In the genomic region with DNA sequence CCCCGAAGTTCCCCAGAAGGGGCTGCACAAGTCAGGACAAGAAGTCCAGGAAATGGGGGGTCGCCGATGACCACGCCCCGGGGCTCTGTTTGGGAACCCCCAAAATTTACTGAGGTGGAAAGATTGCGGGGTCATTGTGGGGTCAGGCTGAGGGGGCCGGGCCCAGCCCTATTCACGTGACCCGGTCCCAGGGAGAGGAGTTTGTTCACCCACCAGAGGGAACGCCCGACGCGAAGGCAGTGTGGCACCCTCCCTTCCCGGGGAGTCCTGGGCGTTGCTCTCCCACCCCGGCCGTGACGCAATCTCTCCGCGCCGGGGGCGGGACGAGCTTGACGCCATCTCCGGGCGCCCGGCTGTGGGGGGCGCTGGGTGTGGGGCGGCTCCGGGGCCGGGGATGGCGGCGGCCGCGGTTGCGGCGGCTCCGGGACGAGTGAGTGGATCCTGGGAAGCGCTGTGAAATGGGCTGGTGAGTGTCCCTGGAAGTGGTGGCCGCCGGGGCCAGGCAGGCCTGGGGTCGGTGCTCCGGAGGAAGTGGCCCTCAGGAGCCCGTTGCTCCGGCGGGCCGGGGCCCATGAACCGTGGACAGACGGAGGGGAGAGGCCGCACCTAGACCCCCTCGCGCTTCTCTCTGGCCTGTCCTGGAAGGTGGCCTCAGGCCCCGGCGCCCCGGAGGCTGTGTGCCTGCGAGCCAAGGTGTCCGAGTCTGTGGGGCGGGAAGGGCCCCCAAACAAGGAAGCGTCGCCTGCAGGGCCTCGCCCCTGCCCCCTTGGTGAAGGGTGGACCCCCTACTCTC, we compare ENCODE assay signal across 8 cellular contexts. TPM values are rescaled to one million over a fixed set of nuclear protein-coding genes. Genes with fewer than 3 reads are reported as not detected.
DNase-seq lines count a peak whose midpoint lies in the region; TF ChIP-seq lines count a peak whose summit lies in the region.

A gene with protein sequence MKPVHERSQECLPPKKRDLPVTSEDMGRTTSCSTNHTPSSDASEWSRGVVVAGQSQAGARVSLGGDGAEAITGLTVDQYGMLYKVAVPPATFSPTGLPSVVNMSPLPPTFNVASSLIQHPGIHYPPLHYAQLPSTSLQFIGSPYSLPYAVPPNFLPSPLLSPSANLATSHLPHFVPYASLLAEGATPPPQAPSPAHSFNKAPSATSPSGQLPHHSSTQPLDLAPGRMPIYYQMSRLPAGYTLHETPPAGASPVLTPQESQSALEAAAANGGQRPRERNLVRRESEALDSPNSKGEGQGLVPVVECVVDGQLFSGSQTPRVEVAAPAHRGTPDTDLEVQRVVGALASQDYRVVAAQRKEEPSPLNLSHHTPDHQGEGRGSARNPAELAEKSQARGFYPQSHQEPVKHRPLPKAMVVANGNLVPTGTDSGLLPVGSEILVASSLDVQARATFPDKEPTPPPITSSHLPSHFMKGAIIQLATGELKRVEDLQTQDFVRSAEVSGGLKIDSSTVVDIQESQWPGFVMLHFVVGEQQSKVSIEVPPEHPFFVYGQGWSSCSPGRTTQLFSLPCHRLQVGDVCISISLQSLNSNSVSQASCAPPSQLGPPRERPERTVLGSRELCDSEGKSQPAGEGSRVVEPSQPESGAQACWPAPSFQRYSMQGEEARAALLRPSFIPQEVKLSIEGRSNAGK (plus strand): TSS at position 338 of the 793 bp plus-strand sequence. CDS start 3,765 bp downstream, outside the sequence.

- TF ChIP-seq CTCF in MM.1S (IDR thresholded peaks at IDR 0.05; ENCODE audit: low read length), result no peak

- CTCF ChIA-PET in activated naive CD4-positive, alpha-beta T cell treated with anti-CD3 and anti-CD28 coated beads for 36 hours (lab: Charles Lee), result interaction anchor here (0.6 to 1.1 kb wide), 4 partner anchors 12 to 40 kb away, joined by 3 to 6 read pairs (median 4); no protein-coding TSS in a partner anchor

- H3K27me3 ChIP-seq in MM.1S (replicated peaks; ENCODE audit: insufficient read depth, low read length), result no peaks in the 10 kb centered on the region

- H3K4me3 ChIP-seq in MM.1S (ENCODE audit: low read length), result peak within 1 kb of the TSS; percentile 98

- H2AFZ ChIP-seq in MM.1S (ENCODE audit: low read length), result peak within 1 kb of the TSS; percentile 51; the same call in 1 of the 2 replicates

- H3K9me2 ChIP-seq in MM.1S (replicated peaks; ENCODE audit: insufficient read depth, low read length), result no peaks in the 10 kb centered on the region

- H3K4me3 Mint-ChIP-seq in activated naive CD4-positive, alpha-beta T cell treated with anti-CD3 and anti-CD28 coated beads for 36 hours, result peak within 1 kb of the TSS; percentile 88

- H3K36me3 Mint-ChIP-seq in activated naive CD4-positive, alpha-beta T cell treated with anti-CD3 and anti-CD28 coated beads for 36 hours (ENCODE audit: low read depth), result peaks cover 16% of the 10 kb centered on the region

- H4K20me1 ChIP-seq in MM.1S (ENCODE audit: insufficient read depth, low read length), result no peaks in the 10 kb centered on the region

- H3K9me3 Mint-ChIP-seq in activated naive CD4-positive, alpha-beta T cell treated with anti-CD3 and anti-CD28 coated beads for 36 hours, result no peaks in the 10 kb centered on the region

- H3K9me3 ChIP-seq in MM.1S (replicated peaks; ENCODE audit: insufficient read depth, low read length), result no peaks in the 10 kb centered on the region

- H3F3A ChIP-seq in MM.1S (ENCODE audit: insufficient read depth, low read length), result peaks cover 42% of the 10 kb centered on the region

- peaks cover 61% of the 10 kb centered on the region for H3K79me2 ChIP-seq in MM.1S (ENCODE audit: low read length)

- H3K4me2 ChIP-seq in MM.1S (ENCODE audit: low read depth, low read length), result peak within 1 kb of the TSS; percentile 87

- intact Hi-C loops in activated naive CD4-positive, alpha-beta T cell treated with anti-CD3 and anti-CD28 coated beads for 36 hours (cut with micrococcal nuclease), result loop anchor here (1.0 kb wide), 2 partner anchors 7 to 162 kb away; partner anchors contain the start of gene DHODH

- peaks cover 44% of the 10 kb centered on the region for H3K4me1 Mint-ChIP-seq in activated naive CD4-positive, alpha-beta T cell treated with anti-CD3 and anti-CD28 coated beads for 36 hours (ENCODE audit: low read depth)

- DNase-seq in GF-D8 (lab: John Stamatoyannopoulos, UW), result peak; percentile 68
- peak; percentile 83 for DNase-seq in HCEC 1CT
- DNase-seq in MM.1S, result peak; percentile 93
- peak; percentile 87 for DNase-seq in SK-N-DZ (ENCODE audit: low spot score)
- peak; percentile 90 for DNase-seq in activated naive CD4-positive, alpha-beta T cell treated with anti-CD3 and anti-CD28 coated beads for 36 hours
- peak; percentile 95 for DNase-seq in germinal center (ENCODE audit: low spot score)
- DNase-seq in non-pigmented ciliary epithelial cell (ENCODE audit: low read depth), result peak; percentile 48
- DNase-seq in substantia nigra (lab: John Stamatoyannopoulos, UW), result peak; percentile 20 to 92 (median 76)

- H3K36me3 ChIP-seq in MM.1S (replicated peaks; ENCODE audit: insufficient read depth, low read length), result 0 out of 2 replicates have a peak, but pooled peaks cover 7% of the 10 kb centered on the region

- H3K9ac ChIP-seq in MM.1S (ENCODE audit: low read length), result peak within 1 kb of the TSS; percentile 97

- H3K27ac ChIP-seq in MM.1S (ENCODE audit: low read length) (peak within 1 kb of the TSS; percentile 93), substantia nigra (ENCODE audit: low read depth, low read length, poor library complexity, severe bottlenecking) (peak within 1 kb of the TSS; percentile 84)

- no peaks in the 10 kb centered on the region for H3K27me3 Mint-ChIP-seq in activated naive CD4-positive, alpha-beta T cell treated with anti-CD3 and anti-CD28 coated beads for 36 hours (ENCODE audit: low read depth)

- peak within 1 kb of the TSS; percentile 93 for H3K27ac Mint-ChIP-seq in activated naive CD4-positive, alpha-beta T cell treated with anti-CD3 and anti-CD28 coated beads for 36 hours

- peaks cover 45% of the 10 kb centered on the region for H3K4me1 ChIP-seq in MM.1S (ENCODE audit: low read length)

RNA-seq across cellular contexts. Expression of the gene that starts here (rescaled TPM):
- 10.3 and 10.6 TPM in 2 replicates for polyA plus RNA-seq in SK-N-DZ (2014; cell fraction: cytosol; rRNA removed)
- polyA plus RNA-seq in SK-N-DZ (2014; cell fraction: nucleus; rRNA removed), result 8.5 and 13.5 TPM in 2 replicates
- total RNA-seq in activated naive CD4-positive, alpha-beta T cell treated with anti-CD3 and anti-CD28 coated beads for 36 hours, result 10 to 100 TPM; 11.3 to 11.9 TPM

Comparison
In these comparisons a context has a peak if more than half of its experiments do, and no peak if none do; other contexts are left out.
1. Peak in every context shown above with its lines: DNase-seq, H3K4me3 ChIP-seq and H3K27ac ChIP-seq.